1 cellular context compared by ENCODE assay signal in the genomic region with DNA sequence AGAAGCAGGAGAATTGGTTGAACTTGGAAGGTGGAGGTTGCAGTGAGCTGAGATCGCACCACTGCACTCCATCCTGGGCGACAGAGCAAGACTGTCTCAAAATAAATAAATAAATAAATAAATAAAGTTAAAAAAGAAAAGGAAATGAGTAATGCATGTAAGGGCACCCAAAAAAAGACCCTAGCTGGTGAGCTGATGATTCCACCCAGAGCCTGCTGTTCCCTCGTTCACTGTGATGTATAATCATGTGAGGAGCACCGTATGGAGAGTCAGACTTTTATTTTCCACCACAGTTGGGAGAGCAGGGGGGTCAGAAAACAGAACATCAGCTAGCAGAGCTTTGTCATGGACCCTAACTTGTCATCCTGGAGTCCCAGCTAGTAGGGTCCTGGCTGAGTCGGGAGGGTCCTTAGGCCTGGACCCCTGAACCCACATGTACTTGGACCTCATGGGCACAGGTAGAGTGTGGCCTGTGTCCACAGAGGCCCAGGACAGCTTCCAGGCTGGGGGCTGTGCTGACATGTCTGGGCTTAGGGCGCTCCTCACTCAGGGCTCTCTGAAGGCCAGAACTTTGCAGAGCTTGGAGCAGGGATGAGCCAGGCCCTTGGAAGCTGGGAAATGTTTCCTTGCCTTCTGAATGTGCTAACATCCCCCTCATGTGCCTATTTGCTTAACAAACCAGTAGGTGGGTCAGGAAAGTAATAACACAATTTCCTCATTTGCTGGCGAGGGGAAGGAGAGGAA.
TF ChIP-seq lines count a peak whose summit lies in the region.

No MANE protein-coding gene starts in this region.

TF ChIP-seq in GM23338, 12 proteins besides CTCF, POLR2A, EP300 and RAD21 (continued from another document):
- TF ChIP-seq, protein P1, sequence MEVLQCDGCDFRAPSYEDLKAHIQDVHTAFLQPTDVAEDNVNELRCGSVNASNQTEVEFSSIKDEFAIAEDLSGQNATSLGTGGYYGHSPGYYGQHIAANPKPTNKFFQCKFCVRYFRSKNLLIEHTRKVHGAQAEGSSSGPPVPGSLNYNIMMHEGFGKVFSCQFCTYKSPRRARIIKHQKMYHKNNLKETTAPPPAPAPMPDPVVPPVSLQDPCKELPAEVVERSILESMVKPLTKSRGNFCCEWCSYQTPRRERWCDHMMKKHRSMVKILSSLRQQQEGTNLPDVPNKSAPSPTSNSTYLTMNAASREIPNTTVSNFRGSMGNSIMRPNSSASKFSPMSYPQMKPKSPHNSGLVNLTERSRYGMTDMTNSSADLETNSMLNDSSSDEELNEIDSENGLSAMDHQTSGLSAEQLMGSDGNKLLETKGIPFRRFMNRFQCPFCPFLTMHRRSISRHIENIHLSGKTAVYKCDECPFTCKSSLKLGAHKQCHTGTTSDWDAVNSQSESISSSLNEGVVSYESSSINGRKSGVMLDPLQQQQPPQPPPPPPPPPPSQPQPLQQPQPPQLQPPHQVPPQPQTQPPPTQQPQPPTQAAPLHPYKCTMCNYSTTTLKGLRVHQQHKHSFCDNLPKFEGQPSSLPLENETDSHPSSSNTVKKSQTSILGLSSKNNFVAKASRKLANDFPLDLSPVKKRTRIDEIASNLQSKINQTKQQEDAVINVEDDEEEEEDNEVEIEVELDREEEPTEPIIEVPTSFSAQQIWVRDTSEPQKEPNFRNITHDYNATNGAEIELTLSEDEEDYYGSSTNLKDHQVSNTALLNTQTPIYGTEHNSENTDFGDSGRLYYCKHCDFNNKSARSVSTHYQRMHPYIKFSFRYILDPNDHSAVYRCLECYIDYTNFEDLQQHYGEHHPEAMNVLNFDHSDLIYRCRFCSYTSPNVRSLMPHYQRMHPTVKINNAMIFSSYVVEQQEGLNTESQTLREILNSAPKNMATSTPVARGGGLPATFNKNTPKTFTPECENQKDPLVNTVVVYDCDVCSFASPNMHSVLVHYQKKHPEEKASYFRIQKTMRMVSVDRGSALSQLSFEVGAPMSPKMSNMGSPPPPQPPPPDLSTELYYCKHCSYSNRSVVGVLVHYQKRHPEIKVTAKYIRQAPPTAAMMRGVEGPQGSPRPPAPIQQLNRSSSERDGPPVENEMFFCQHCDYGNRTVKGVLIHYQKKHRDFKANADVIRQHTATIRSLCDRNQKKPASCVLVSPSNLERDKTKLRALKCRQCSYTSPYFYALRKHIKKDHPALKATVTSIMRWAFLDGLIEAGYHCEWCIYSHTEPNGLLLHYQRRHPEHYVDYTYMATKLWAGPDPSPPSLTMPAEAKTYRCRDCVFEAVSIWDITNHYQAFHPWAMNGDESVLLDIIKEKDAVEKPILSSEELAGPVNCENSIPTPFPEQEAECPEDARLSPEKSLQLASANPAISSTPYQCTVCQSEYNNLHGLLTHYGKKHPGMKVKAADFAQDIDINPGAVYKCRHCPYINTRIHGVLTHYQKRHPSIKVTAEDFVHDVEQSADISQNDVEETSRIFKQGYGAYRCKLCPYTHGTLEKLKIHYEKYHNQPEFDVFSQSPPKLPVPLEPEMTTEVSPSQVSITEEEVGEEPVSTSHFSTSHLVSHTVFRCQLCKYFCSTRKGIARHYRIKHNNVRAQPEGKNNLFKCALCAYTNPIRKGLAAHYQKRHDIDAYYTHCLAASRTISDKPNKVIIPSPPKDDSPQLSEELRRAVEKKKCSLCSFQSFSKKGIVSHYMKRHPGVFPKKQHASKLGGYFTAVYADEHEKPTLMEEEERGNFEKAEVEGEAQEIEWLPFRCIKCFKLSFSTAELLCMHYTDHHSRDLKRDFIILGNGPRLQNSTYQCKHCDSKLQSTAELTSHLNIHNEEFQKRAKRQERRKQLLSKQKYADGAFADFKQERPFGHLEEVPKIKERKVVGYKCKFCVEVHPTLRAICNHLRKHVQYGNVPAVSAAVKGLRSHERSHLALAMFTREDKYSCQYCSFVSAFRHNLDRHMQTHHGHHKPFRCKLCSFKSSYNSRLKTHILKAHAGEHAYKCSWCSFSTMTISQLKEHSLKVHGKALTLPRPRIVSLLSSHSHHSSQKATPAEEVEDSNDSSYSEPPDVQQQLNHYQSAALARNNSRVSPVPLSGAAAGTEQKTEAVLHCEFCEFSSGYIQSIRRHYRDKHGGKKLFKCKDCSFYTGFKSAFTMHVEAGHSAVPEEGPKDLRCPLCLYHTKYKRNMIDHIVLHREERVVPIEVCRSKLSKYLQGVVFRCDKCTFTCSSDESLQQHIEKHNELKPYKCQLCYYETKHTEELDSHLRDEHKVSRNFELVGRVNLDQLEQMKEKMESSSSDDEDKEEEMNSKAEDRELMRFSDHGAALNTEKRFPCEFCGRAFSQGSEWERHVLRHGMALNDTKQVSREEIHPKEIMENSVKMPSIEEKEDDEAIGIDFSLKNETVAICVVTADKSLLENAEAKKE (CRISPR knock-in tag; IDR thresholded peaks at IDR 0.05), result no peak
- TF ChIP-seq, protein P2, sequence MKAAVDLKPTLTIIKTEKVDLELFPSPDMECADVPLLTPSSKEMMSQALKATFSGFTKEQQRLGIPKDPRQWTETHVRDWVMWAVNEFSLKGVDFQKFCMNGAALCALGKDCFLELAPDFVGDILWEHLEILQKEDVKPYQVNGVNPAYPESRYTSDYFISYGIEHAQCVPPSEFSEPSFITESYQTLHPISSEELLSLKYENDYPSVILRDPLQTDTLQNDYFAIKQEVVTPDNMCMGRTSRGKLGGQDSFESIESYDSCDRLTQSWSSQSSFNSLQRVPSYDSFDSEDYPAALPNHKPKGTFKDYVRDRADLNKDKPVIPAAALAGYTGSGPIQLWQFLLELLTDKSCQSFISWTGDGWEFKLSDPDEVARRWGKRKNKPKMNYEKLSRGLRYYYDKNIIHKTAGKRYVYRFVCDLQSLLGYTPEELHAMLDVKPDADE (IDR thresholded peaks at IDR 0.05), result no peak
